ENCODE assay signal across 1 cellular context in genomic region chr2:234840336-234840735, GRCh38.
TF ChIP-seq lines count a peak whose summit lies in the region.

No MANE protein-coding gene starts in this region.

TF ChIP-seq in A549, 52 proteins besides CTCF, POLR2A, EP300 and RAD21 (continued from another document):
- TF ChIP-seq, protein P1, sequence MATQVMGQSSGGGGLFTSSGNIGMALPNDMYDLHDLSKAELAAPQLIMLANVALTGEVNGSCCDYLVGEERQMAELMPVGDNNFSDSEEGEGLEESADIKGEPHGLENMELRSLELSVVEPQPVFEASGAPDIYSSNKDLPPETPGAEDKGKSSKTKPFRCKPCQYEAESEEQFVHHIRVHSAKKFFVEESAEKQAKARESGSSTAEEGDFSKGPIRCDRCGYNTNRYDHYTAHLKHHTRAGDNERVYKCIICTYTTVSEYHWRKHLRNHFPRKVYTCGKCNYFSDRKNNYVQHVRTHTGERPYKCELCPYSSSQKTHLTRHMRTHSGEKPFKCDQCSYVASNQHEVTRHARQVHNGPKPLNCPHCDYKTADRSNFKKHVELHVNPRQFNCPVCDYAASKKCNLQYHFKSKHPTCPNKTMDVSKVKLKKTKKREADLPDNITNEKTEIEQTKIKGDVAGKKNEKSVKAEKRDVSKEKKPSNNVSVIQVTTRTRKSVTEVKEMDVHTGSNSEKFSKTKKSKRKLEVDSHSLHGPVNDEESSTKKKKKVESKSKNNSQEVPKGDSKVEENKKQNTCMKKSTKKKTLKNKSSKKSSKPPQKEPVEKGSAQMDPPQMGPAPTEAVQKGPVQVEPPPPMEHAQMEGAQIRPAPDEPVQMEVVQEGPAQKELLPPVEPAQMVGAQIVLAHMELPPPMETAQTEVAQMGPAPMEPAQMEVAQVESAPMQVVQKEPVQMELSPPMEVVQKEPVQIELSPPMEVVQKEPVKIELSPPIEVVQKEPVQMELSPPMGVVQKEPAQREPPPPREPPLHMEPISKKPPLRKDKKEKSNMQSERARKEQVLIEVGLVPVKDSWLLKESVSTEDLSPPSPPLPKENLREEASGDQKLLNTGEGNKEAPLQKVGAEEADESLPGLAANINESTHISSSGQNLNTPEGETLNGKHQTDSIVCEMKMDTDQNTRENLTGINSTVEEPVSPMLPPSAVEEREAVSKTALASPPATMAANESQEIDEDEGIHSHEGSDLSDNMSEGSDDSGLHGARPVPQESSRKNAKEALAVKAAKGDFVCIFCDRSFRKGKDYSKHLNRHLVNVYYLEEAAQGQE (IDR thresholded peaks at IDR 0.05): no peak
- TF ChIP-seq RFX5 (IDR thresholded peaks at IDR 0.05) (no peak), CBX2 (IDR thresholded peaks at IDR 0.05; ENCODE audit: borderline replicate concordance, low read depth) (no peak), SREBF2 (IDR thresholded peaks at IDR 0.05) (no peak), CHD2 (IDR thresholded peaks at IDR 0.05; ENCODE audit: low read length, partially characterized antibody) (no peak), GATA3 (IDR thresholded peaks at IDR 0.05; ENCODE audit: borderline replicate concordance) (peak; percentile 80), MAZ (IDR thresholded peaks at IDR 0.05; ENCODE audit: borderline replicate concordance, low read depth, low read length) (no peak), RCOR1 (IDR thresholded peaks at IDR 0.05; ENCODE audit: low read depth, low read length) (no peak), TFCP2L1 (CRISPR knock-in tag; IDR thresholded peaks at IDR 0.05) (no peak), ZSCAN20 (CRISPR knock-in tag; IDR thresholded peaks at IDR 0.05) (no peak), CBX8 (IDR thresholded peaks at IDR 0.05) (no peak), HEYL (CRISPR knock-in tag; IDR thresholded peaks at IDR 0.05) (no peak), POLR2AphosphoS2 (conservative IDR thresholded peaks at IDR 0.05; ENCODE audit: low read length) (no peak), EHF (CRISPR knock-in tag; IDR thresholded peaks at IDR 0.05) (no peak), ATOH8 (CRISPR knock-in tag; IDR thresholded peaks at IDR 0.05; ENCODE audit: low read depth) (no peak), PHF8 (IDR thresholded peaks at IDR 0.05; ENCODE audit: borderline replicate concordance, low read depth) (no peak), NR3C1 (IDR thresholded peaks at IDR 0.05) (no peak), HOXA7 (CRISPR knock-in tag; IDR thresholded peaks at IDR 0.05) (no peak), NPAS2 (CRISPR knock-in tag; IDR thresholded peaks at IDR 0.05; ENCODE audit: borderline replicate concordance) (no peak), ZFP36 (IDR thresholded peaks at IDR 0.05; ENCODE audit: borderline replicate concordance, partially characterized antibody) (no peak), FOSB (CRISPR knock-in tag; IDR thresholded peaks at IDR 0.05) (no peak), FOXS1 (CRISPR knock-in tag; IDR thresholded peaks at IDR 0.05) (no peak), ZNF302 (CRISPR knock-in tag; IDR thresholded peaks at IDR 0.05) (no peak), KDM5A (IDR thresholded peaks at IDR 0.05) (no peak), EHMT2 (IDR thresholded peaks at IDR 0.05; ENCODE audit: low read depth) (no peak), RNF2 (IDR thresholded peaks at IDR 0.05; ENCODE audit: borderline replicate concordance, low read depth) (no peak), HOXB5 (CRISPR knock-in tag; IDR thresholded peaks at IDR 0.05) (no peak), PBX3 (IDR thresholded peaks at IDR 0.05) (0 out of 2 replicates have a peak, but pooled peaks have one; percentile 41), RARB (CRISPR knock-in tag; IDR thresholded peaks at IDR 0.05) (no peak)
- TF ChIP-seq, protein P2, sequence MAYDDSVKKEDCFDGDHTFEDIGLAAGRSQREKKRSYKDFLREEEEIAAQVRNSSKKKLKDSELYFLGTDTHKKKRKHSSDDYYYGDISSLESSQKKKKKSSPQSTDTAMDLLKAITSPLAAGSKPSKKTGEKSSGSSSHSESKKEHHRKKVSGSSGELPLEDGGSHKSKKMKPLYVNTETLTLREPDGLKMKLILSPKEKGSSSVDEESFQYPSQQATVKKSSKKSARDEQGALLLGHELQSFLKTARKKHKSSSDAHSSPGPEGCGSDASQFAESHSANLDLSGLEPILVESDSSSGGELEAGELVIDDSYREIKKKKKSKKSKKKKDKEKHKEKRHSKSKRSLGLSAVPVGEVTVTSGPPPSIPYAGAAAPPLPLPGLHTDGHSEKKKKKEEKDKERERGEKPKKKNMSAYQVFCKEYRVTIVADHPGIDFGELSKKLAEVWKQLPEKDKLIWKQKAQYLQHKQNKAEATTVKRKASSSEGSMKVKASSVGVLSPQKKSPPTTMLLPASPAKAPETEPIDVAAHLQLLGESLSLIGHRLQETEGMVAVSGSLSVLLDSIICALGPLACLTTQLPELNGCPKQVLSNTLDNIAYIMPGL (CRISPR knock-in tag; IDR thresholded peaks at IDR 0.05; ENCODE audit: borderline replicate concordance): no peak
- TF ChIP-seq, protein P3, sequence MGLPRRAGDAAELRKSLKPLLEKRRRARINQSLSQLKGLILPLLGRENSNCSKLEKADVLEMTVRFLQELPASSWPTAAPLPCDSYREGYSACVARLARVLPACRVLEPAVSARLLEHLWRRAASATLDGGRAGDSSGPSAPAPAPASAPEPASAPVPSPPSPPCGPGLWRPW (IDR thresholded peaks at IDR 0.05): no peak
TF ChIP-seq in A549: peak in this region for 11.
